19 cellular contexts compared by ENCODE assay signal in the genomic region with DNA sequence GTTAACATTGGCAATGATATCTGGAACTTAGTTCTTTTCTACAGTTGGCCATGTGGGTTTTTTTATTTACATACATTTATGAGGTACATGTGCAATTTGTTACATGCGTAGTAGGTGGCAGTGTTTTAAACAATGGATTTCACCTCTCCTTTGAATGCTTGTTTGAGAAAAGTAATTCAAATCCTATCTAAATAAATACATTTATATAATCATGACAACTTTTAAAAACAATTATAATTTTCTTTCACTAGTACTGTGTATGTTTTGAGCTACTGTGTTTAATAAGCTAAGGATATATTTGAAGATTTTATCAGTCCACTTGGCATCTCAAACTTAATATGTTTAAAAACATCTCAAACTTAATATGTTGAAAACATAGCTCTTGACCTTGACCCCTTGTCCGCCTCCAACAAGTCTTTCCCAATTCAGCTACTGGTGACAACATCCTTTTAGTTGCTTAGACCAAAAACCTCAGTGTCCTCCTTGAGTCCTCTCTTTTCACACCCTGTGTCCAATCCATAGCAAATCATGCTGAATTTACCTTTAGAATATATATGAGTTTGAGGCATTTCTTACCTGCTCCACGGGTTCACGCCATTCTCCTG. TPM values are rescaled to one million over a fixed set of nuclear protein-coding genes. Genes with fewer than 3 reads are reported as not detected.
DNase-seq lines count a peak whose midpoint lies in the region; ATAC-seq and TF ChIP-seq lines count a peak whose summit lies in the region.
"Had no signal": no experiment of that assay in that cellular context is flagged by ENCODE, and none has a peak within 500 bp of the region (broad histone marks: within the 10 kb centered on the region; RNA-seq: fewer than 3 reads in every experiment).

No MANE protein-coding gene starts in this region.

- H3K4me3 ChIP-seq in Loucy (ENCODE audit: low read length, poor library complexity, severe bottlenecking) (no peak overlapping the region), mesenchymal stem cell (ENCODE audit: insufficient read depth in 1 of 2, low read depth in 1 of 2, low read length in 2 of 2) (no peak overlapping the region), sigmoid colon (no peak overlapping the region), MM.1S (ENCODE audit: low read length) (no peak overlapping the region)
- H3K4me3 ChIP-seq in CD4-positive, alpha-beta memory T cell (ENCODE audit: low read length in 2 of 2): no peak overlapping the region
- H3K4me3 ChIP-seq: K562, Peyer's patch had no signal

- POLR2A ChIA-PET in CD4-positive, alpha-beta memory T cell (lab: Charles Lee; ENCODE audit: partially characterized antibody): no interaction called here

- no peak overlapping the region for H3K23ac ChIP-seq in mesenchymal stem cell (ENCODE audit: low read length in 2 of 2)

- no peak overlapping the region for H3K14ac ChIP-seq in mesenchymal stem cell (ENCODE audit: low read length in 2 of 2)

- intact Hi-C loops in sigmoid colon (cut with DNase I): loop anchor here (10.0 kb wide), 1 partner anchor 248 kb away; no protein-coding TSS in a partner anchor
- intact Hi-C loops in CD4-positive, alpha-beta memory T cell (cut with micrococcal nuclease): no loop called here

- H3K27me3 ChIP-seq in Loucy (ENCODE audit: insufficient read depth, low read length, poor library complexity, severe bottlenecking) (no peaks in the 10 kb centered on the region), mesenchymal stem cell (ENCODE audit: control insufficient read depth in 1 of 2, insufficient read depth in 1 of 2, low read length in 2 of 2) (no peaks in the 10 kb centered on the region), sigmoid colon (no peaks in the 10 kb centered on the region), MM.1S (replicated peaks; ENCODE audit: insufficient read depth, low read length) (no peaks in the 10 kb centered on the region)
- H3K27me3 ChIP-seq in CD4-positive, alpha-beta memory T cell (ENCODE audit: insufficient read depth, low read length): no peaks in the 10 kb centered on the region
- H3K27me3 ChIP-seq: Peyer's patch had no signal

- H3K18ac ChIP-seq in mesenchymal stem cell (ENCODE audit: low read depth in 1 of 2, low read length in 2 of 2): no peak overlapping the region

- no peak overlapping the region for H3K4me3 Mint-ChIP-seq in CD4-positive, alpha-beta memory T cell
- H3K4me3 Mint-ChIP-seq: B cell had no signal

- H4K8ac ChIP-seq in mesenchymal stem cell (ENCODE audit: low read length): no peak overlapping the region

- TF ChIP-seq CTCF in C4-2B (conservative IDR thresholded peaks at IDR 0.05) (peak; percentile 27), Loucy (conservative IDR thresholded peaks at IDR 0.05; ENCODE audit: low read length) (peak; percentile 39), sigmoid colon (IDR thresholded peaks at IDR 0.05) (no peak), MM.1S (IDR thresholded peaks at IDR 0.05; ENCODE audit: low read length) (no peak)

- no peak overlapping the region for H2BK5ac ChIP-seq in mesenchymal stem cell (ENCODE audit: low read depth, low read length, poor library complexity, severe bottlenecking)

- H3K4me1 Mint-ChIP-seq in CD4-positive, alpha-beta memory T cell: no peaks in the 10 kb centered on the region

- no peak overlapping the region for H3K4me2 ChIP-seq in Loucy (ENCODE audit: low read depth, low read length, poor library complexity, severe bottlenecking)
- no peak overlapping the region for H3K4me2 ChIP-seq in mesenchymal stem cell (ENCODE audit: low read length, poor library complexity, severe bottlenecking)
- H3K4me2 ChIP-seq in MM.1S (ENCODE audit: low read depth, low read length): no peak overlapping the region

- 83% methylated on average over 3 of the region's 4 CpGs for WGBS in mesenchymal stem cell
- 78 to 87% methylated on average over 4 of the region's 4 CpGs for WGBS in sigmoid colon, 2 donors

- no peak for ATAC-seq in HG02571 (IDR thresholded peaks at IDR 0.05; ENCODE audit: unreplicated experiment)
- ATAC-seq: HCT116, K562 had no signal

- peaks cover 0 to 2% of the 10 kb centered on the region in 2 donors for H3K27me3 Mint-ChIP-seq in CD4-positive, alpha-beta memory T cell
- H3K27me3 Mint-ChIP-seq: B cell had no signal

- H3K9me2 ChIP-seq in Loucy (replicated peaks; ENCODE audit: low read depth, low read length) (no peaks in the 10 kb centered on the region), MM.1S (replicated peaks; ENCODE audit: insufficient read depth, low read length) (no peaks in the 10 kb centered on the region)

- H2AFZ ChIP-seq in Loucy (ENCODE audit: low read length) (no peak overlapping the region), mesenchymal stem cell (ENCODE audit: low read depth, low read length) (no peak overlapping the region), MM.1S (ENCODE audit: low read length) (no peak overlapping the region)

- H3K4ac ChIP-seq in mesenchymal stem cell (ENCODE audit: low read depth in 1 of 2, low read length in 2 of 2): no peak overlapping the region

- H2BK120ac ChIP-seq in mesenchymal stem cell (ENCODE audit: low read depth, low read length): no peak overlapping the region

- H3K9me3 Mint-ChIP-seq in CD4-positive, alpha-beta memory T cell: no peaks in the 10 kb centered on the region

- H4K91ac ChIP-seq in mesenchymal stem cell (ENCODE audit: low read length): no peak overlapping the region

- peaks cover 8% of the 10 kb centered on the region for H3K4me1 ChIP-seq in Loucy (ENCODE audit: insufficient read depth, low read length, poor library complexity, severe bottlenecking)
- no peaks in the 10 kb centered on the region for H3K4me1 ChIP-seq in mesenchymal stem cell (ENCODE audit: control insufficient read depth, insufficient read depth, low read depth, low read length)
- H3K4me1 ChIP-seq in sigmoid colon: peaks cover 0 to 51% (median 39%) of the 10 kb centered on the region in 4 donors
- no peaks in the 10 kb centered on the region for H3K4me1 ChIP-seq in MM.1S (ENCODE audit: low read length)
- no peaks in the 10 kb centered on the region for H3K4me1 ChIP-seq in CD4-positive, alpha-beta memory T cell (ENCODE audit: insufficient read depth, low read length)
- H3K4me1 ChIP-seq: Peyer's patch had no signal

- H3K79me1 ChIP-seq in mesenchymal stem cell (replicated peaks; ENCODE audit: low read length, poor library complexity, severe bottlenecking): peaks cover 4% of the 10 kb centered on the region

- no peaks in the 10 kb centered on the region for H3F3A ChIP-seq in Loucy (ENCODE audit: low read depth)
- H3F3A ChIP-seq in MM.1S (ENCODE audit: insufficient read depth, low read length): no peaks in the 10 kb centered on the region

- H3K36me3 ChIP-seq in Loucy (ENCODE audit: insufficient read depth, low read length) (0 out of 2 replicates have a peak, but pooled peaks cover 3% of the 10 kb centered on the region), mesenchymal stem cell (ENCODE audit: control insufficient read depth in 1 of 2, insufficient read depth in 2 of 2, low read depth in 1 of 2, low read length in 2 of 2) (peaks cover 6 to 8% of the 10 kb centered on the region in 2 experiments), sigmoid colon (peaks cover 0 to 22% (median 5%) of the 10 kb centered on the region in 4 donors), MM.1S (replicated peaks; ENCODE audit: insufficient read depth, low read length) (no peaks in the 10 kb centered on the region)
- H3K36me3 ChIP-seq in CD4-positive, alpha-beta memory T cell (ENCODE audit: insufficient read depth, low read length): no peaks in the 10 kb centered on the region
- H3K36me3 ChIP-seq: Peyer's patch had no signal

- DNase-seq in mesenchymal stem cell: peak; percentile 59
- peak; percentile 73 for DNase-seq in sigmoid colon
- DNase-seq in MM.1S: no peak
- DNase-seq in KG1 (lab: John Stamatoyannopoulos, UW): no peak
- no peak for DNase-seq in CD4-positive, alpha-beta memory T cell
- DNase-seq: EL, GF-D8, MV-4-11, NCI-H1105 treated with DMSO at 0.1 percent for 48 hours, NCI-H2029 treated with DMSO at 0.1 percent for 48 hours, NCI-H526, Peyer's patch had no signal

- no peak for TF ChIP-seq EP300 in sigmoid colon (IDR thresholded peaks at IDR 0.05)

- H2BK12ac ChIP-seq in mesenchymal stem cell (ENCODE audit: low read length in 2 of 2): no peak overlapping the region

- H3K36me3 Mint-ChIP-seq in CD4-positive, alpha-beta memory T cell: no peaks in the 10 kb centered on the region

- no peak overlapping the region for H2AK5ac ChIP-seq in mesenchymal stem cell (ENCODE audit: low read length, severe bottlenecking)

- no peaks in the 10 kb centered on the region for H3K9me3 ChIP-seq in Loucy (ENCODE audit: insufficient read depth, low read depth, low read length)
- H3K9me3 ChIP-seq in mesenchymal stem cell (ENCODE audit: control insufficient read depth, low read length): no peaks in the 10 kb centered on the region
- no peaks in the 10 kb centered on the region for H3K9me3 ChIP-seq in sigmoid colon
- H3K9me3 ChIP-seq in MM.1S (replicated peaks; ENCODE audit: insufficient read depth, low read length): no peaks in the 10 kb centered on the region
- no peaks in the 10 kb centered on the region for H3K9me3 ChIP-seq in CD4-positive, alpha-beta memory T cell (ENCODE audit: control insufficient read depth in 1 of 2, low read length in 2 of 2)
- H3K9me3 ChIP-seq: Peyer's patch had no signal

- H2BK15ac ChIP-seq in mesenchymal stem cell (ENCODE audit: low read depth, poor library complexity, severe bottlenecking): no peak overlapping the region

- no peak overlapping the region for H3K9ac ChIP-seq in Loucy (ENCODE audit: low read depth, low read length, poor library complexity, severe bottlenecking)
- H3K9ac ChIP-seq in mesenchymal stem cell (ENCODE audit: low read length): no peak overlapping the region
- H3K9ac ChIP-seq in MM.1S (ENCODE audit: low read length): no peak overlapping the region

- H3K79me2 ChIP-seq in Loucy (ENCODE audit: insufficient read depth, low read length) (no peaks in the 10 kb centered on the region), MM.1S (ENCODE audit: low read length) (no peaks in the 10 kb centered on the region)

- CTCF ChIA-PET in CD4-positive, alpha-beta memory T cell (lab: Charles Lee; ENCODE audit: partially characterized antibody): interaction anchor here (0.6 kb wide), 1 partner anchor 279 kb away, joined by 3 read pairs; no protein-coding TSS in a partner anchor

- H3K27ac ChIP-seq in C4-2B (no peak overlapping the region; the same call in 1 of the 2 replicates), mesenchymal stem cell (ENCODE audit: low read length, poor library complexity, severe bottlenecking) (no peak overlapping the region), sigmoid colon (peak overlapping the region; percentile 42 to 78 (median 72)), MM.1S (ENCODE audit: low read length) (no peak overlapping the region)
- no peak overlapping the region for H3K27ac ChIP-seq in CD4-positive, alpha-beta memory T cell (ENCODE audit: low read depth, low read length)

- no peak for TF ChIP-seq POLR2A in sigmoid colon (IDR thresholded peaks at IDR 0.05)

- no peaks in the 10 kb centered on the region for H4K20me1 ChIP-seq in Loucy (ENCODE audit: insufficient read depth, low read length, poor library complexity, severe bottlenecking)
- no peaks in the 10 kb centered on the region for H4K20me1 ChIP-seq in MM.1S (ENCODE audit: insufficient read depth, low read length)

- no peak overlapping the region for H3K27ac Mint-ChIP-seq in CD4-positive, alpha-beta memory T cell
- H3K27ac Mint-ChIP-seq: B cell had no signal

RNA-seq across cellular contexts. Expression of a gene that starts 14.5 kb away (rescaled TPM):
- 6.1 TPM for polyA plus RNA-seq in mesenchymal stem cell (2013, experiment 1 of 2)
- polyA plus RNA-seq in mesenchymal stem cell (2013, experiment 2 of 2): 6.1 TPM
- 100 to 1,000 TPM in 1 of 4 donors, 10 to 100 TPM in 3; 45.1 to 115 (median 80.1) TPM for total RNA-seq in sigmoid colon
- 1 to 10 TPM in 2 of 3 donors, under 1 TPM in 1; 0.92 to 8.0 (median 2.4) TPM for polyA plus RNA-seq in sigmoid colon
- not detected for total RNA-seq in CD4-positive, alpha-beta memory T cell
- polyA plus RNA-seq in CD4-positive, alpha-beta memory T cell: not detected
- total RNA-seq: K562, OCI-LY7 had no signal
- polyA plus RNA-seq: K562 had no signal

Comparison
In these comparisons a context has a peak if more than half of its experiments do, and no peak if none do; other contexts are left out.
1. H3K27ac ChIP-seq: peak in sigmoid colon (4 of 4); none in C4-2B (single experiment), mesenchymal stem cell (single experiment), MM.1S (single experiment) and CD4-positive, alpha-beta memory T cell (single experiment).
2. CTCF ChIP-seq: peak in C4-2B (single experiment) and Loucy (single experiment); none in sigmoid colon (0 of 4) and MM.1S (single experiment).
3. DNase-seq: peak in mesenchymal stem cell (single experiment) and sigmoid colon (single experiment); none in MM.1S (single experiment), KG1 (single experiment) and CD4-positive, alpha-beta memory T cell (0 of 5).
4. RNA of a gene that starts 14.5 kb away (total RNA-seq): 45.1 to 115 TPM in sigmoid colon; not detected in CD4-positive, alpha-beta memory T cell; every median in the first group is over 10 times any median in the second.